ENCODE assay signal across 21 cellular contexts in the genomic region with DNA sequence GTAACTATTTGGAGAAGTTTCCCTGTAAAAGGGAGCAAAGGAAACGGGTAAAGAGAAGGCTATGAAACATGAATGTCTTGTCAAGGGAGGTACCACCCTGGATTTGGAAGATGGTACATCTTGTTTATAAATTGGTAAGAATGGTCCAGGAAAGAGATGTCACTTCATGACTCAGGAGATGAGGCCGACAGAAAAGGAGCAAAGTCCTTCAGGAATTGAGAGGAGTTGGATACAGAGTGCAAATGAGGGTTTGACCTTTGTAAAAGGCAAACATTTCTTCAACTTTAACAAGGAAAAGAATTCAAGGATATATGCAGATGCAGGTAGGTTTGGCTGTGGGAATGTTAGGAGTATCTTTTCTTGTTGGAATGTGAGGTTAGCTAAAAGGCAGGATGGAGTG. TPM values are rescaled to one million over a fixed set of nuclear protein-coding genes. Genes with fewer than 3 reads are reported as not detected.
"Had no signal": no experiment of that assay in that cellular context is flagged by ENCODE, and none has a peak within 500 bp of the region (broad histone marks: within the 10 kb centered on the region; RNA-seq: fewer than 3 reads in every experiment).

No MANE protein-coding gene starts in this region.

- H3K4me1 ChIP-seq: gastrocnemius medialis, neural progenitor cell, parathyroid adenoma, testis, tibial artery had no signal

- ATAC-seq: gastrocnemius medialis; left lobe of liver; natural killer cell; sciatic nerve; stimulated activated memory B cell treated with anti-CD40 and anti-IgM and Interleukin-4, amounts not matched to agents 10 μg/mL and 1 μg/mL and 100 μg/mL, for 72 hours; stimulated activated naive CD8-positive, alpha-beta T cell treated with anti-CD3 and anti-CD28 coated beads, Interleukin-15, Interleukin-2, amounts not matched to agents 100 U/mL and 50 U/mL, for 24 hours had no signal

- H3K4me1 Mint-ChIP-seq: natural killer cell; neural progenitor cell; stimulated activated memory B cell treated with anti-CD40 and anti-IgM and Interleukin-4, amounts not matched to agents 10 μg/mL and 1 μg/mL and 100 μg/mL, for 72 hours had no signal

- H3K4me3 Mint-ChIP-seq: natural killer cell; neural progenitor cell; stimulated activated memory B cell treated with anti-CD40 and anti-IgM and Interleukin-4, amounts not matched to agents 10 μg/mL and 1 μg/mL and 100 μg/mL, for 72 hours; type B pancreatic cell had no signal

- H3K27ac Mint-ChIP-seq: neural progenitor cell; progenitor cell of endocrine pancreas; stimulated activated memory B cell treated with anti-CD40 and anti-IgM and Interleukin-4, amounts not matched to agents 10 μg/mL and 1 μg/mL and 100 μg/mL, for 72 hours; type B pancreatic cell had no signal

- H3K9me3 Mint-ChIP-seq: natural killer cell; stimulated activated memory B cell treated with anti-CD40 and anti-IgM and Interleukin-4, amounts not matched to agents 10 μg/mL and 1 μg/mL and 100 μg/mL, for 72 hours; type B pancreatic cell had no signal

- DNase-seq: dorsolateral prefrontal cortex; effector CD4-positive, alpha-beta T cell; gastrocnemius medialis; head of caudate nucleus; natural killer cell; stimulated activated CD4-positive, alpha-beta T cell treated with anti-CD3 and anti-CD28 coated beads, Interleukin-2, amount 100 ng/mL, for 24 hours; stimulated activated CD4-positive, alpha-beta T cell treated with anti-CD3 and anti-CD28 coated beads, Interleukin-4, amount 100 ng/mL, for 24 hours; stimulated activated naive CD8-positive, alpha-beta T cell treated with anti-CD3 and anti-CD28 coated beads, Interleukin-15, Interleukin-2, amounts not matched to agents 100 U/mL and 50 U/mL, for 24 hours; substantia nigra; testis; tibial artery had no signal

- H3K9me3 ChIP-seq: gastrocnemius medialis, testis, tibial artery had no signal

- H3K4me3 ChIP-seq: coronary artery, dorsolateral prefrontal cortex, gastrocnemius medialis, lung, neural progenitor cell, testis, tibial artery had no signal

- H3K27me3 Mint-ChIP-seq: progenitor cell of endocrine pancreas; stimulated activated memory B cell treated with anti-CD40 and anti-IgM and Interleukin-4, amounts not matched to agents 10 μg/mL and 1 μg/mL and 100 μg/mL, for 72 hours; type B pancreatic cell had no signal

RNA-seq across cellular contexts. Expression of gene GALNT8, which starts 40.5 kb away (rescaled TPM):
- total RNA-seq: left lobe of liver, osteoblast had no signal
